Comparison of ENCODE assay signal across 1 cellular context in genomic region chr12:49966511-49967041, GRCh38.
TF ChIP-seq lines count a peak whose summit lies in the region.

No MANE protein-coding gene starts in this region.

TF ChIP-seq in WTC11, 78 proteins besides CTCF, POLR2A, EP300 and RAD21 (continued from another document):
- TF ChIP-seq, protein P1, sequence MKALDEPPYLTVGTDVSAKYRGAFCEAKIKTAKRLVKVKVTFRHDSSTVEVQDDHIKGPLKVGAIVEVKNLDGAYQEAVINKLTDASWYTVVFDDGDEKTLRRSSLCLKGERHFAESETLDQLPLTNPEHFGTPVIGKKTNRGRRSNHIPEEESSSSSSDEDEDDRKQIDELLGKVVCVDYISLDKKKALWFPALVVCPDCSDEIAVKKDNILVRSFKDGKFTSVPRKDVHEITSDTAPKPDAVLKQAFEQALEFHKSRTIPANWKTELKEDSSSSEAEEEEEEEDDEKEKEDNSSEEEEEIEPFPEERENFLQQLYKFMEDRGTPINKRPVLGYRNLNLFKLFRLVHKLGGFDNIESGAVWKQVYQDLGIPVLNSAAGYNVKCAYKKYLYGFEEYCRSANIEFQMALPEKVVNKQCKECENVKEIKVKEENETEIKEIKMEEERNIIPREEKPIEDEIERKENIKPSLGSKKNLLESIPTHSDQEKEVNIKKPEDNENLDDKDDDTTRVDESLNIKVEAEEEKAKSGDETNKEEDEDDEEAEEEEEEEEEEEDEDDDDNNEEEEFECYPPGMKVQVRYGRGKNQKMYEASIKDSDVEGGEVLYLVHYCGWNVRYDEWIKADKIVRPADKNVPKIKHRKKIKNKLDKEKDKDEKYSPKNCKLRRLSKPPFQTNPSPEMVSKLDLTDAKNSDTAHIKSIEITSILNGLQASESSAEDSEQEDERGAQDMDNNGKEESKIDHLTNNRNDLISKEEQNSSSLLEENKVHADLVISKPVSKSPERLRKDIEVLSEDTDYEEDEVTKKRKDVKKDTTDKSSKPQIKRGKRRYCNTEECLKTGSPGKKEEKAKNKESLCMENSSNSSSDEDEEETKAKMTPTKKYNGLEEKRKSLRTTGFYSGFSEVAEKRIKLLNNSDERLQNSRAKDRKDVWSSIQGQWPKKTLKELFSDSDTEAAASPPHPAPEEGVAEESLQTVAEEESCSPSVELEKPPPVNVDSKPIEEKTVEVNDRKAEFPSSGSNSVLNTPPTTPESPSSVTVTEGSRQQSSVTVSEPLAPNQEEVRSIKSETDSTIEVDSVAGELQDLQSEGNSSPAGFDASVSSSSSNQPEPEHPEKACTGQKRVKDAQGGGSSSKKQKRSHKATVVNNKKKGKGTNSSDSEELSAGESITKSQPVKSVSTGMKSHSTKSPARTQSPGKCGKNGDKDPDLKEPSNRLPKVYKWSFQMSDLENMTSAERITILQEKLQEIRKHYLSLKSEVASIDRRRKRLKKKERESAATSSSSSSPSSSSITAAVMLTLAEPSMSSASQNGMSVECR (CRISPR knock-in tag; IDR thresholded peaks at IDR 0.05; ENCODE audit: borderline replicate concordance), result no peak
